ENCODE assay signal across 9 cellular contexts in the genomic region with DNA sequence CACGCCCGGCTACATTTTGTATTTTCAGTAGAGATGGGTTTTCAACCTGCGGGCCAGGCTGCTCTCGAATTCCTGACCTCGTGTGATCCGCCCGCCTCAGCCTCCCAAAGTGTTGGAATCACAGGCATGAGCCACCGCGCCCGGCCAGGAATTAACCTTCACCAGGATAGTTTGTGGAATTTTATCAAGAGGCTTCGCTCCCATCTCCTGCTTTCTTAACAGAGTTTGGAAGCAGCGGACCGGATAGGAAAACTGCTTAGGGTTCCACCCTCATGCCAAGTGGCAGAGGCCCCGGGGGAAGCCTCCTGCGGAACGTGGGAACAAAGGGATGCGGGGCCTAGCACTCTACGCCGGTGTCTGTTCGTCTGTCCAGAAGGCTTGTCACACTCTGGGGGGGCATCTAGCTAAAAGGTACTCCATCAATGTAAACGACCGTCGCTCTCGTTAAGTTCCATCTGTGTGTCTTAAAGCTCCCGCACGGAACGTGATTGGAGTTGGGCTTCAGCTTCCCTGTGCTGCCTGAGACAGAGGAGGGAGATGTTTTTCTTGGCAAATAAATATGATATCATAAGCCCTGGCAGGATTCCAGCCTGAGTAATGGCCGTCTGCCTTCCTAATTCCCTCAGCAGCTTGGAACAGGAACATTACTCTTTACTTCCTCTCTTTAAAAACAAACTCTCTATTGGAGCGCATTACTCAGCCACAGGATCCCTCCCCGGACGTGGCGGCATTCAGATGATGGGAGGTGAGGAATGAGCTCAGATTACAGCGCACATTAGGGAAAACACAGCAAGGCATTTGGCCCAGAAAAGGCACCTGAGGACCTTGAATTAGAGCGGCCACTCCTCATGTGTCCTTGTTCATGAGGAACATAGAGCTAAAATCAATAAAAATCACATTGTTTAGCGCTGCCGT.
DNase-seq lines count a peak whose midpoint lies in the region; ATAC-seq, FAIRE-seq and TF ChIP-seq lines count a peak whose summit lies in the region.
"Had no signal": no experiment of that assay in that cellular context is flagged by ENCODE, and none has a peak within 500 bp of the region (broad histone marks: within the 10 kb centered on the region; RNA-seq: fewer than 3 reads in every experiment).

No MANE protein-coding gene starts in this region.

- no peak for TF ChIP-seq RAD21 in A549 (conservative IDR thresholded peaks at IDR 0.05 in 1 of 2, IDR thresholded peaks at IDR 0.05 in 1 of 2)
- TF ChIP-seq RAD21 in IMR-90 (IDR thresholded peaks at IDR 0.05; ENCODE audit: low read length), result no peak

- H3K4me2 ChIP-seq in A549 (peak overlapping the region; percentile 76), IMR-90 (ENCODE audit: low read depth, low read length) (peak overlapping the region; percentile 70)

- WGBS in A549 (ENCODE audit: missing lambda C conversion rate), result 44% methylated on average over 28 of the region's 36 CpGs
- WGBS in IMR-90 (ENCODE audit: extremely low coverage in 2 of 2, insufficient read length in 1 of 2), 2 experiments, result 23% methylated on average over 9 of the region's 36 CpGs; no CpG with 5 or more reads in 1 of the 2 experiments

- TF ChIP-seq POLR2A in A549 (IDR thresholded peaks at IDR 0.05; ENCODE audit: low read length), result no peak
- TF ChIP-seq POLR2A in IMR-90 (IDR thresholded peaks at IDR 0.05; ENCODE audit: low read depth, low read length), result peak; percentile 28; the same call in 1 of the 2 replicates

- in situ Hi-C loops in IMR-90 (cut with MboI; ENCODE audit: low sequenced_read_pairs), result no loop called here

- H2AFZ ChIP-seq in IMR-90 (replicated peaks; ENCODE audit: low read length, poor library complexity), result peak overlapping the region; percentile 82

- BruUV-seq in IMR-90 (replicated peaks; lab: Mats Ljungman, UMichigan), result no TSS peak

- peak overlapping the region; percentile 90 for H4K91ac ChIP-seq in IMR-90 (ENCODE audit: insufficient read depth, low read depth, low read length)

- POLR2A ChIA-PET in A549 (lab: Yijun Ruan, JAX), result interaction anchor here (0.9 kb wide), 1 partner anchor 230 kb away, joined by 3 read pairs; no protein-coding TSS in a partner anchor
- POLR2A ChIA-PET in IMR-90 (lab: Charles Lee; ENCODE audit: unreplicated experiment), result interaction anchor here (0.8 kb wide), 1 partner anchor 11 kb away, joined by 3 read pairs; no protein-coding TSS in a partner anchor

- peak overlapping the region; percentile 78 for H3K4ac ChIP-seq in IMR-90 (ENCODE audit: low read depth, low read length)

- dilution Hi-C loops in IMR-90 (cut with HindIII; ENCODE audit: low sequenced_read_pairs, unreplicated experiment), result no loop called here

- H2AK5ac ChIP-seq in IMR-90 (ENCODE audit: low read depth, low read length), result peak overlapping the region; percentile 31; the same call in 1 of the 2 replicates

- H3K9me3 ChIP-seq in A549 (no peaks in the 10 kb centered on the region), IMR-90 (ENCODE audit: control insufficient read depth, insufficient read depth, low read length) (no peaks in the 10 kb centered on the region), RWPE2 (ENCODE audit: severe bottlenecking) (no peaks in the 10 kb centered on the region)

- no peak for FAIRE-seq in A549 (lab: Jason Lieb, UNC)

- H2BK15ac ChIP-seq in IMR-90 (ENCODE audit: low read depth, low read length), result peak overlapping the region; percentile 46; the same call in 2 of the 3 replicates

- H4K20me1 ChIP-seq in IMR-90 (ENCODE audit: insufficient read depth, low read length), result no peaks in the 10 kb centered on the region

- H4K8ac ChIP-seq in IMR-90 (ENCODE audit: low read depth in 2 of 2, low read length in 2 of 2), result peak overlapping the region; percentile 64 to 82

- H3K4me3 ChIP-seq in A549, result no peak overlapping the region
- peak overlapping the region; percentile 3; the same call in 1 of the 2 replicates for H3K4me3 ChIP-seq in IMR-90 (ENCODE audit: insufficient read depth, low read depth, low read length)
- no peak overlapping the region for H3K4me3 ChIP-seq in RWPE2 (ENCODE audit: severe bottlenecking)
- H3K4me3 ChIP-seq in foreskin fibroblast (ENCODE audit: low read depth in 1 of 2, low read length in 2 of 2), result peak overlapping the region; percentile 25 to 32
- peak overlapping the region; percentile 14 for H3K4me3 ChIP-seq in rectal smooth muscle tissue (ENCODE audit: low read length)

- peaks cover 10% of the 10 kb centered on the region for H3K4me1 ChIP-seq in A549
- H3K4me1 ChIP-seq in IMR-90 (ENCODE audit: control insufficient read depth, insufficient read depth, low read length), result peaks cover 9% of the 10 kb centered on the region
- H3K4me1 ChIP-seq in RWPE2 (ENCODE audit: insufficient read depth, poor library complexity, severe bottlenecking), result peaks cover 8% of the 10 kb centered on the region
- no peaks in the 10 kb centered on the region for H3K4me1 ChIP-seq in rectal smooth muscle tissue (ENCODE audit: control insufficient read depth, insufficient read depth, low read length)

- peak; percentile 72 to 85 for ATAC-seq in A549
- peak; percentile 96 for ATAC-seq in IMR-90 (ENCODE audit: low read depth)
- peak; percentile 98 for ATAC-seq in RWPE2 (ENCODE audit: low read depth)
- no peak for ATAC-seq in HG02981 (IDR thresholded peaks at IDR 0.05; ENCODE audit: unreplicated experiment)

- CTCF ChIA-PET in A549 (lab: Yijun Ruan, JAX), result interaction anchor here (0.6 to 1.3 kb wide), 4 partner anchors 105 to 676 kb away, joined by 3 read pairs; no protein-coding TSS in a partner anchor
- CTCF ChIA-PET in IMR-90 (lab: Yijun Ruan, JAX), result no interaction called here

- peak overlapping the region; percentile 58 for H3K18ac ChIP-seq in IMR-90 (ENCODE audit: low read depth, low read length)

- H3K9me1 ChIP-seq in IMR-90 (ENCODE audit: insufficient read depth, low read length), result peaks cover 20% of the 10 kb centered on the region; the same call in 1 of the 2 replicates

- peak overlapping the region; percentile 82 for H2BK120ac ChIP-seq in IMR-90 (ENCODE audit: low read depth, low read length)

- no peak overlapping the region; the same call in 1 of the 2 replicates for H3K56ac ChIP-seq in IMR-90 (ENCODE audit: extremely low read depth, insufficient read depth, low read length)

- peak overlapping the region; percentile 67 for H2BK5ac ChIP-seq in IMR-90 (ENCODE audit: low read depth, low read length, poor library complexity, severe bottlenecking)

- peak overlapping the region; percentile 75 for H2BK20ac ChIP-seq in IMR-90 (ENCODE audit: low read depth, low read length)

- H3K9ac ChIP-seq in IMR-90 (ENCODE audit: low read depth, low read length) (peak overlapping the region; percentile 4; the same call in 1 of the 2 replicates), rectal smooth muscle tissue (ENCODE audit: low read length) (no peak overlapping the region)

- 0 out of 4 replicates have a peak, but pooled peaks cover 0 to 8% of the 10 kb centered on the region in 2 experiments for H3K79me1 ChIP-seq in IMR-90 (ENCODE audit: low read depth in 1 of 2, low read length in 2 of 2)

- H3K27ac ChIP-seq in A549, result peak overlapping the region; percentile 45 to 59; a peak in 5 of 6 replicates
- H3K27ac ChIP-seq in IMR-90 (ENCODE audit: insufficient read depth, low read length), result peak overlapping the region; percentile 16; the same call in 1 of the 2 replicates
- H3K27ac ChIP-seq in RWPE2 (ENCODE audit: poor library complexity, severe bottlenecking), result peak overlapping the region; percentile 33
- H3K27ac ChIP-seq in rectal smooth muscle tissue (ENCODE audit: low read depth, low read length), result no peak overlapping the region

- intact Hi-C loops in IMR-90 (cut with micrococcal nuclease), result no loop called here

- H3K36me3 ChIP-seq in IMR-90 (ENCODE audit: control insufficient read depth, insufficient read depth, low read length), result no peaks in the 10 kb centered on the region
- no peaks in the 10 kb centered on the region for H3K36me3 ChIP-seq in RWPE2 (ENCODE audit: low read depth)
- no peaks in the 10 kb centered on the region for H3K36me3 ChIP-seq in rectal smooth muscle tissue (ENCODE audit: control insufficient read depth, insufficient read depth, low read length)

- H3K27me3 ChIP-seq in IMR-90 (ENCODE audit: control insufficient read depth, insufficient read depth, low read length) (no peaks in the 10 kb centered on the region), RWPE2 (ENCODE audit: insufficient read depth, poor library complexity, severe bottlenecking) (no peaks in the 10 kb centered on the region), rectal smooth muscle tissue (ENCODE audit: control insufficient read depth, insufficient read depth, low read length) (no peaks in the 10 kb centered on the region)

- H3K23ac ChIP-seq in IMR-90 (ENCODE audit: low read depth, low read length), result peak overlapping the region; percentile 61

- TF ChIP-seq CTCF in A549 (IDR thresholded peaks at IDR 0.05), result no peak
- no peak for TF ChIP-seq CTCF in IMR-90 (conservative IDR thresholded peaks at IDR 0.05; ENCODE audit: low read depth, low read length)
- TF ChIP-seq CTCF in RWPE2 (IDR thresholded peaks at IDR 0.05; ENCODE audit: poor library complexity, severe bottlenecking), result no peak
- TF ChIP-seq CTCF in foreskin fibroblast (IDR thresholded peaks at IDR 0.05; ENCODE audit: low read depth, low read length), result no peak

- H4K5ac ChIP-seq in IMR-90 (ENCODE audit: low read depth, low read length), result peak overlapping the region; percentile 79

- H3K14ac ChIP-seq in IMR-90 (replicated peaks; ENCODE audit: low read depth, low read length), result peak overlapping the region; percentile 69

- H2AK9ac ChIP-seq in IMR-90 (replicated peaks; ENCODE audit: low read depth, low read length, poor library complexity), result peak overlapping the region; percentile 53

- peak; percentile 31 to 65 for DNase-seq in A549 (ENCODE audit: low read depth in 1 of 2, low spot score in 1 of 2)
- DNase-seq in IMR-90, result peak; percentile 96
- DNase-seq in RWPE2 (ENCODE audit: low spot score), result peak; percentile 73
- peak; percentile 93 to 96 for DNase-seq in foreskin fibroblast
- DNase-seq in activated gamma-delta T cell treated with Interleukin-2 at 50 U/mL for 16 hours, result no peak
- no peak for DNase-seq in stimulated activated CD4-positive, alpha-beta T cell treated with anti-CD3 and anti-CD28 coated beads, Interleukin-1b, Interleukin-23, amount 100 ng/mL, for 48 hours
- DNase-seq: DND-41 had no signal

- no peak for TF ChIP-seq EP300 in A549 (IDR thresholded peaks at IDR 0.05)

TF ChIP-seq in A549, 52 proteins besides CTCF, POLR2A, EP300 and RAD21 (continues in another document):
- no peak for TF ChIP-seq FOXS1 (CRISPR knock-in tag; IDR thresholded peaks at IDR 0.05)
- no peak for TF ChIP-seq NFE2L2 (conservative IDR thresholded peaks at IDR 0.05; ENCODE audit: low read length)
- TF ChIP-seq HOXB13 (CRISPR knock-in tag; IDR thresholded peaks at IDR 0.05; ENCODE audit: low read depth), result no peak
- no peak for TF ChIP-seq NR3C1 (IDR thresholded peaks at IDR 0.05)

TF ChIP-seq in IMR-90, 13 proteins besides CTCF, POLR2A, EP300 and RAD21 (continues in another document):
- TF ChIP-seq FOS (IDR thresholded peaks at IDR 0.05; ENCODE audit: low read depth, low read length) (peak; percentile 5; the same call in 1 of the 2 replicates), SMC3 (IDR thresholded peaks at IDR 0.05; ENCODE audit: low read depth, low read length) (no peak), MXI1 (IDR thresholded peaks at IDR 0.05; ENCODE audit: borderline replicate concordance, low read depth, low read length) (no peak), BHLHE40 (IDR thresholded peaks at IDR 0.05; ENCODE audit: low read depth, low read length) (peak; percentile 57; the same call in 1 of the 2 replicates), RFX5 (IDR thresholded peaks at IDR 0.05; ENCODE audit: low read depth, low read length) (no peak)

Comparison
In these comparisons a context has a peak if more than half of its experiments do, and no peak if none do; other contexts are left out.
1. DNase-seq: peak in A549 (2 of 2), IMR-90 (single experiment), RWPE2 (single experiment) and foreskin fibroblast (2 of 2); none in activated gamma-delta T cell treated with Interleukin-2 at 50 U/mL for 16 hours (single experiment) and stimulated activated CD4-positive, alpha-beta T cell treated with anti-CD3 and anti-CD28 coated beads, Interleukin-1b, Interleukin-23, amount 100 ng/mL, for 48 hours (single experiment).
2. H3K4me3 ChIP-seq: peak in IMR-90 (single experiment), foreskin fibroblast (2 of 2) and rectal smooth muscle tissue (single experiment); none in A549 (single experiment) and RWPE2 (single experiment).